ENCODE assay signal across 13 cellular contexts in the genomic region with DNA sequence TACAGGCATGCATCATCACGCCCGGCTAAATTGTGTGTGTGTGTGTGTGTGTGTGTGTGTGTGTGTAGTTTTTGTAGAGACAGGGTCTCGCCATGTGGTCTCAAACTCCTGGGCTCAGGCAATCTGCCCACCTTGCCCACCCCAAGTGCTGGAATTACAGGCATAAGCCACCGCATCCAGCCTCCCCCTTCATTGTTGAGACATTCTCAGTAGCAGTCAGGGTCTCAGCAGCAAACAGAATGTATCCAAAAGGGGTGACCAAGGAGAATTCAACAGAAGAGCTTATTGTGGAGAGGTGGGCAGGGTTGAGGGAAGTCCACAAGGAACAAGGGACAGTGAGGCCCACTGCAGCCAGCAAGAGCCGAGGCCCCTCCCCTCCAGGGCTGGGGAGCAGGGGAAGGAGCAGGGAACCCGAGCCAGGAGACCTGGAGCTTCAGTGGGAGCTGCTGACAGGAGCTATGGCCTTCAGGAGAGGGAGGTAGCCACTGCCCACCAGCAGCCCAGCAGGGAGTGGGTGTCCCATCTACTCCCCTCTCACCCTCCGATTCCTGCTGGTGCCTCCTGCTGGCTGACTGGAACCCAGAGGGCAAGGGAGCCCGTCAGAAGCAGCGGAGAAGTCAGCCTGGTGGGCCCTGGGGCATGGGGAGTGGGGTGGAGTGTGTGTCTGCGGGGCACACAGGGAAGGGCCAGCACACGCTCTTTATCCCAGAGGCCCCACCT. TPM values are rescaled to one million over a fixed set of nuclear protein-coding genes. Genes with fewer than 3 reads are reported as not detected.
A peak's percentile ranks its signal among the peaks of the same experiment; 100 is the strongest.
DNase-seq lines count a peak whose midpoint lies in the region; ATAC-seq and TF ChIP-seq lines count a peak whose summit lies in the region.
"Had no signal": no experiment of that assay in that cellular context is flagged by ENCODE, and none has a peak within 500 bp of the region (broad histone marks: within the 10 kb centered on the region; RNA-seq: fewer than 3 reads in every experiment).

No MANE protein-coding gene starts in this region.

- H3F3A ChIP-seq in PC-3 (ENCODE audit: low read length, unreplicated experiment) = no peaks in the 10 kb centered on the region

- H3K9me3 ChIP-seq in PC-3 (ENCODE audit: low read length) (no peaks in the 10 kb centered on the region), esophagus (ENCODE audit: control insufficient read depth in 2 of 2, insufficient read depth in 1 of 2, low read depth in 1 of 2, low read length in 1 of 2) (no peaks in the 10 kb centered on the region), trophoblast cell (ENCODE audit: insufficient read depth, low read depth, low read length) (no peaks in the 10 kb centered on the region), body of pancreas (no peaks in the 10 kb centered on the region)

- H3K27ac ChIP-seq in PC-3 (ENCODE audit: low read length) (peak overlapping the region; percentile 91), esophagus (ENCODE audit: low read depth in 2 of 2, low read length in 1 of 2) (peak overlapping the region; percentile 91 to 94), trophoblast cell (ENCODE audit: low read depth, low read length) (peak overlapping the region; percentile 97), body of pancreas (peak overlapping the region in 2 of 4 donors; percentile 27 to 34)

- H3K79me1 ChIP-seq in trophoblast cell (ENCODE audit: low read length) = peaks cover 30% of the 10 kb centered on the region

- H2AK5ac ChIP-seq in trophoblast cell (ENCODE audit: low read length) = peak overlapping the region; percentile 98

- H3K18ac ChIP-seq in trophoblast cell (ENCODE audit: low read length) = peak overlapping the region; percentile 96

- H3K36me3 ChIP-seq in PC-3 (ENCODE audit: low read depth, low read length) (no peaks in the 10 kb centered on the region), esophagus (ENCODE audit: control insufficient read depth in 2 of 2, insufficient read depth in 2 of 2, low read length in 1 of 2) (no peaks in the 10 kb centered on the region), trophoblast cell (ENCODE audit: control insufficient read depth in 1 of 2, insufficient read depth in 2 of 2, low read length in 2 of 2) (no peaks in the 10 kb centered on the region), body of pancreas (replicated peaks in 1 of 2; ENCODE audit: insufficient read depth in 1 of 2, low read depth in 2 of 2) (no peaks in the 10 kb centered on the region)

- H3K9ac ChIP-seq in PC-3 (ENCODE audit: low read length) = peak overlapping the region; percentile 67
- no peak overlapping the region for H3K9ac ChIP-seq in trophoblast cell (ENCODE audit: low read length)

- peak overlapping the region; percentile 96 for H3K4ac ChIP-seq in trophoblast cell (ENCODE audit: low read depth, low read length)

- H3K23ac ChIP-seq in trophoblast cell (ENCODE audit: low read length) = no peak overlapping the region

- H2AFZ ChIP-seq in PC-3 (ENCODE audit: low read length) (no peak overlapping the region), trophoblast cell (ENCODE audit: insufficient read depth, low read length, poor library complexity) (peak overlapping the region; percentile 51)

- peak overlapping the region; percentile 100 for H2BK12ac ChIP-seq in trophoblast cell (ENCODE audit: low read length)

- H3K9me2 ChIP-seq in PC-3 (replicated peaks; ENCODE audit: low read length) = no peaks in the 10 kb centered on the region

- POLR2A ChIA-PET in PC-3 (lab: Charles Lee; ENCODE audit: unreplicated experiment) = interaction anchor here (0.6 to 0.7 kb wide), 2 partner anchors 38 to 184 kb away, joined by 5 to 13 read pairs; no protein-coding TSS in a partner anchor

- H3K4me2 ChIP-seq in PC-3 (ENCODE audit: low read length) = peak overlapping the region; percentile 63
- peak overlapping the region; percentile 27 for H3K4me2 ChIP-seq in trophoblast cell (ENCODE audit: low read length)

- intact Hi-C loops in PC-3 (cut with micrococcal nuclease) = no loop called here
- intact Hi-C loops in body of pancreas (cut with DNase I) = loop anchor here (5.0 kb wide), 1 partner anchor 71 kb away; a partner anchor contains a TSS

- H3K79me2 ChIP-seq in PC-3 (ENCODE audit: low read length) (no peaks in the 10 kb centered on the region), trophoblast cell (ENCODE audit: control insufficient read depth, insufficient read depth, low read length, poor library complexity) (peaks cover 10% of the 10 kb centered on the region)

- H3K4me1 ChIP-seq in PC-3 (ENCODE audit: insufficient read depth, low read length) (peaks cover 47% of the 10 kb centered on the region), esophagus (ENCODE audit: control insufficient read depth in 2 of 2, insufficient read depth in 2 of 2, low read length in 1 of 2) (peaks cover 7 to 24% of the 10 kb centered on the region in 2 donors), trophoblast cell (ENCODE audit: control insufficient read depth in 1 of 2, insufficient read depth in 2 of 2, low read length in 2 of 2) (peaks cover 21 to 29% of the 10 kb centered on the region in 2 experiments), body of pancreas (peaks cover 26% of the 10 kb centered on the region)

- ATAC-seq in PC-3 (no peak), HG03460 (IDR thresholded peaks at IDR 0.05; ENCODE audit: unreplicated experiment) (no peak), GM18498 (IDR thresholded peaks at IDR 0.05; ENCODE audit: unreplicated experiment) (no peak), GM21576 (IDR thresholded peaks at IDR 0.05; ENCODE audit: unreplicated experiment) (no peak), body of pancreas (no peak)

- peak overlapping the region; percentile 96 for H3K14ac ChIP-seq in trophoblast cell (ENCODE audit: low read length)

- CTCF ChIA-PET in PC-3 (lab: Charles Lee) = interaction anchor here (1.8 kb wide), 1 partner anchor 78 kb away, joined by 5 read pairs; no protein-coding TSS in a partner anchor

- TF ChIP-seq POLR2A in body of pancreas (IDR thresholded peaks at IDR 0.05) = no peak

- H2BK5ac ChIP-seq in trophoblast cell (ENCODE audit: low read depth, low read length, poor library complexity) = peak overlapping the region; percentile 87

- H4K20me1 ChIP-seq in PC-3 (ENCODE audit: low read length) = no peaks in the 10 kb centered on the region

- H3K27me3 ChIP-seq in PC-3 (ENCODE audit: low read length) (no peaks in the 10 kb centered on the region), esophagus (ENCODE audit: control insufficient read depth in 1 of 2, insufficient read depth in 2 of 2, low read length in 2 of 2) (no peaks in the 10 kb centered on the region), trophoblast cell (ENCODE audit: insufficient read depth, low read length) (no peaks in the 10 kb centered on the region), body of pancreas (no peaks in the 10 kb centered on the region)

- peak overlapping the region; percentile 23 for H4K12ac ChIP-seq in trophoblast cell (ENCODE audit: low read depth, low read length)

- WGBS in esophagus, 2 donors = 55 to 68% methylated on average over 8 to 11 of the region's 11 CpGs
- no CpG with 5 or more reads among the region's 11 CpGs for WGBS in trophoblast cell (ENCODE audit: extremely low coverage, insufficient coverage, insufficient read length)
- WGBS in body of pancreas, 2 donors = 49 to 74% methylated on average over 3 to 11 of the region's 11 CpGs

- H4K8ac ChIP-seq in trophoblast cell (ENCODE audit: low read depth, low read length) = peak overlapping the region; percentile 77

- peak overlapping the region; percentile 90 for H2BK120ac ChIP-seq in trophoblast cell (ENCODE audit: insufficient read depth, low read length, poor library complexity)

- peak overlapping the region; percentile 99 for H4K91ac ChIP-seq in trophoblast cell (ENCODE audit: low read depth, low read length)

- DNase-seq in D341Med (ENCODE audit: low spot score) (peak; percentile 31), PC-3 (no peak), trophoblast cell (peak in 1 of 2 donors; percentile 90), body of pancreas (no peak)
- DNase-seq: activated naive CD4-positive, alpha-beta T cell treated with Interleukin-2 at 50 U/mL for 16 hours; Karpas-422; naive B cell; SHP77 treated with DMSO at 0.1 percent for 48 hours; stimulated activated CD4-positive, alpha-beta T cell treated with anti-CD3 and anti-CD28 coated beads, Interleukin-1b, Interleukin-23, amount 100 ng/mL, for 48 hours had no signal

- TF ChIP-seq CTCF in PC-3 (conservative IDR thresholded peaks at IDR 0.05; ENCODE audit: low read depth, low read length) (no peak; the same call in 1 of the 2 replicates), body of pancreas (IDR thresholded peaks at IDR 0.05) (no peak)

- no peak overlapping the region for H3K4me3 ChIP-seq in PC-3 (ENCODE audit: low read length)
- no peak overlapping the region for H3K4me3 ChIP-seq in esophagus (ENCODE audit: low read depth in 1 of 2, low read length in 2 of 2)
- no peak overlapping the region for H3K4me3 ChIP-seq in trophoblast cell (ENCODE audit: low read depth, low read length)
- no peak overlapping the region for H3K4me3 ChIP-seq in body of pancreas

- no TSS peak for BruUV-seq in PC-3 (replicated peaks; lab: Mats Ljungman, UMichigan)

RNA-seq across cellular contexts. Expression of a gene that starts 37.1 kb away (rescaled TPM):
- total RNA-seq in PC-3 (2014; rRNA removed) (18.0 and 18.4 TPM in 2 replicates), body of pancreas (10 to 100 TPM in 1 of 2 donors, 1 to 10 TPM in 1; 7.0 to 16.2 TPM)
- polyA plus RNA-seq in esophagus = 10 to 100 TPM; 25.0 to 70.3 TPM
- 17.4 and 20.1 TPM in 2 replicates for polyA plus RNA-seq in trophoblast cell (2013)
